ENCODE assay signal across 9 cellular contexts in the genomic region with DNA sequence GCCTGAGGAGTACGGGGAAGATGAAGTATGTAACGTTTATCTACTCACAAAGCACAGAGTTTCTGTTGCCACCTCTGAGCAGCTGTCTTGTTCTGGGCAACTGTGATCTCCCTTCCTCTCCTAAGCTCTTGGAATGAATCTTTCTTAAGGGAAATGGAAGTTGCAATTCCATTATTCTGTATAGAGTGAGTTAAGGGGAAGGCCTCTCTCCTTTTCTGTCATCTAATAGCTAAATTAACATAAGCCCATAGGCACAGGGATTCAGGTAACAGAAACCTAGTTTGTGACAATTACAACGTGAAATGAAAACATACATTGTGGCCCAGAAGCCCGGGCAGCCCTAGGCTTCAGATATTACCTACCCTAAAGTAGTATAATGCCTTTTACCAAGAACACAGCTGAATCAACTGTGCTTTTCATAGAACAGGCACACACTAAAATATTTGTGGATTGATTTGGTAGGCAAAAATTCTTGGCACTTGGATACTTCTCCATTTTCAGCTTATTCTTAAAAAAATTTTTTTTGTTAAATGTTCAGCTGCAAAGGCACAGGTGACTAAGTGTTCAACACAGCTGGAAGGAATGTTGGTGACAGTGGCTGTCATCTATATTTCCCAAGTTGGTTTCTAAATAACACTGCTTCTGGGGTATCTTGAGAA. TPM values are rescaled to one million over a fixed set of nuclear protein-coding genes. Genes with fewer than 3 reads are reported as not detected.
DNase-seq lines count a peak whose midpoint lies in the region; ATAC-seq, FAIRE-seq and TF ChIP-seq lines count a peak whose summit lies in the region.
"Had no signal": no experiment of that assay in that cellular context is flagged by ENCODE, and none has a peak within 500 bp of the region (broad histone marks: within the 10 kb centered on the region; RNA-seq: fewer than 3 reads in every experiment).

No MANE protein-coding gene starts in this region.

- H3K4me3 Mint-ChIP-seq in stimulated activated effector memory CD8-positive, alpha-beta T cell treated with anti-CD3 and anti-CD28 coated beads, Interleukin-12 subunit alpha, Interleukin-12 subunit beta, amount 100 ng/mL, for 72 hours: peak overlapping the region; percentile 81

- H3K4me1 ChIP-seq in SJCRH30: peaks cover 46% of the 10 kb centered on the region
- H3K4me1 ChIP-seq in esophagus muscularis mucosa: peaks cover 14 to 29% (median 29%) of the 10 kb centered on the region in 4 donors

- no peak for TF ChIP-seq EP300 in esophagus muscularis mucosa (IDR thresholded peaks at IDR 0.05)

- peak; percentile 23 for FAIRE-seq in GM19239 (lab: Jason Lieb, UNC)

- no peaks in the 10 kb centered on the region; the same call in 1 of the 2 replicates for H3K9me3 ChIP-seq in SJCRH30 (replicated peaks)
- no peaks in the 10 kb centered on the region for H3K9me3 ChIP-seq in esophagus muscularis mucosa

- 77% methylated on average over 4 of the region's 4 CpGs for WGBS in esophagus muscularis mucosa

- H3K36me3 Mint-ChIP-seq in stimulated activated effector memory CD8-positive, alpha-beta T cell treated with anti-CD3 and anti-CD28 coated beads, Interleukin-12 subunit alpha, Interleukin-12 subunit beta, amount 100 ng/mL, for 72 hours: peaks cover 26% of the 10 kb centered on the region

- no peak overlapping the region for H3K4me3 ChIP-seq in SJCRH30
- H3K4me3 ChIP-seq in esophagus muscularis mucosa: no peak overlapping the region

- H3K36me3 ChIP-seq in SJCRH30 (no peaks in the 10 kb centered on the region), esophagus muscularis mucosa (no peaks in the 10 kb centered on the region)

- H3K9me3 Mint-ChIP-seq in stimulated activated effector memory CD8-positive, alpha-beta T cell treated with anti-CD3 and anti-CD28 coated beads, Interleukin-12 subunit alpha, Interleukin-12 subunit beta, amount 100 ng/mL, for 72 hours: no peaks in the 10 kb centered on the region

- H3K4me1 Mint-ChIP-seq in stimulated activated effector memory CD8-positive, alpha-beta T cell treated with anti-CD3 and anti-CD28 coated beads, Interleukin-12 subunit alpha, Interleukin-12 subunit beta, amount 100 ng/mL, for 72 hours: peaks cover 88% of the 10 kb centered on the region

- no peak for TF ChIP-seq CTCF in esophagus muscularis mucosa (IDR thresholded peaks at IDR 0.05)
- no peak for TF ChIP-seq CTCF in GM10266 (IDR thresholded peaks at IDR 0.05; ENCODE audit: control insufficient read depth, insufficient read depth, low read depth, missing control alignments)

- H3K27me3 ChIP-seq in SJCRH30: no peaks in the 10 kb centered on the region
- H3K27me3 ChIP-seq in esophagus muscularis mucosa: no peaks in the 10 kb centered on the region

- H3K27ac ChIP-seq in SJCRH30: peak overlapping the region; percentile 5; the same call in 1 of the 2 replicates
- peak overlapping the region; percentile 18 to 43 (median 26) for H3K27ac ChIP-seq in esophagus muscularis mucosa (replicated peaks in 1 of 4)

- peak overlapping the region; percentile 98 for H3K27ac Mint-ChIP-seq in stimulated activated effector memory CD8-positive, alpha-beta T cell treated with anti-CD3 and anti-CD28 coated beads, Interleukin-12 subunit alpha, Interleukin-12 subunit beta, amount 100 ng/mL, for 72 hours

- ATAC-seq in stimulated activated effector memory CD8-positive, alpha-beta T cell treated with anti-CD3 and anti-CD28 coated beads, Interleukin-12 subunit alpha, Interleukin-12 subunit beta, amount 100 ng/mL, for 72 hours: no peak
- ATAC-seq in HG03469 (IDR thresholded peaks at IDR 0.05; ENCODE audit: unreplicated experiment) (no peak), HG03097 (IDR thresholded peaks at IDR 0.05; ENCODE audit: low FRiP score, unreplicated experiment) (no peak)

- intact Hi-C loops in esophagus muscularis mucosa (cut with DNase I): no loop called here

- TF ChIP-seq POLR2A in esophagus muscularis mucosa (IDR thresholded peaks at IDR 0.05; ENCODE audit: low read depth): no peak

- DNase-seq in GM19239 (ENCODE audit: insufficient read length, low spot score) (no peak), SJCRH30 (peak in 1 of 2 experiments; percentile 46), esophagus muscularis mucosa (ENCODE audit: extremely low spot score) (no peak), RPMI8226 (no peak), GM10266 (ENCODE audit: extremely low spot score) (no peak)
- no peak for DNase-seq in stimulated activated effector memory CD8-positive, alpha-beta T cell treated with anti-CD3 and anti-CD28 coated beads, Interleukin-12 subunit alpha, Interleukin-12 subunit beta, amount 100 ng/mL, for 72 hours (ENCODE audit: low spot score in 2 of 2)
- DNase-seq: NCI-H1105 treated with DMSO at 0.1 percent for 48 hours had no signal

RNA-seq across cellular contexts. Expression of a gene that starts 3.8 kb away (rescaled TPM):
- 55.0 and 60.9 TPM in 2 replicates for total RNA-seq in SJCRH30 (2014; rRNA removed; shearing (Covaris generic))
- 10 to 100 TPM; 65.6 to 97.7 (median 78.3) TPM for total RNA-seq in esophagus muscularis mucosa

RNA-seq across cellular contexts. Expression of a gene that starts 51.0 kb away (rescaled TPM):
- 45.0 and 57.0 TPM in 2 replicates for total RNA-seq in SJCRH30 (2014; rRNA removed; shearing (Covaris generic))
- total RNA-seq in esophagus muscularis mucosa: 10 to 100 TPM; 17.6 to 29.5 (median 27.0) TPM

RNA-seq across cellular contexts. Expression of a gene that starts 51.5 kb away (rescaled TPM):
- total RNA-seq in SJCRH30 (2014; rRNA removed; shearing (Covaris generic)): 27.1 and 29.0 TPM in 2 replicates
- 10 to 100 TPM; 45.7 to 72.7 (median 55.3) TPM for total RNA-seq in esophagus muscularis mucosa
